10 cellular contexts compared by ENCODE assay signal in genomic region chr1:149848811-149849210, GRCh38. TPM values are rescaled to one million over a fixed set of nuclear protein-coding genes. Genes with fewer than 3 reads are reported as not detected.
A peak's percentile ranks its signal among the peaks of the same experiment; 100 is the strongest.
DNase-seq lines count a peak whose midpoint lies in the region; ATAC-seq and TF ChIP-seq lines count a peak whose summit lies in the region.
"Had no signal": no experiment of that assay in that cellular context is flagged by ENCODE, and none has a peak within 500 bp of the region (broad histone marks: within the 10 kb centered on the region; RNA-seq: fewer than 3 reads in every experiment).

No MANE protein-coding gene starts in this region.

- DNase-seq in NCI-H1105 treated with DMSO at 0.1 percent for 48 hours (lab: John Stamatoyannopoulos, UW), result peak; percentile 25
- no peak for DNase-seq in NCI-H1105 (lab: John Stamatoyannopoulos, UW)
- DNase-seq in OCI-LY7 (ENCODE audit: low spot score), result peak; percentile 55
- DNase-seq in esophagus squamous epithelium (lab: John Stamatoyannopoulos, UW), result no peak
- DNase-seq in retinal pigment epithelial cell (ENCODE audit: low read depth), result no peak
- no peak for DNase-seq in testis
- DNase-seq: C1 segment of cervical spinal cord had no signal

- H3K79me2 ChIP-seq in OCI-LY7 (ENCODE audit: insufficient read depth, low read depth, low read length), result peaks cover 64% of the 10 kb centered on the region

- H3K9me3 ChIP-seq in OCI-LY7 (ENCODE audit: low read length) (no peaks in the 10 kb centered on the region), esophagus squamous epithelium (no peaks in the 10 kb centered on the region), testis (no peaks in the 10 kb centered on the region)

- intact Hi-C loops in OCI-LY7 (cut with micrococcal nuclease; ENCODE audit: unreplicated experiment) (no loop called here), esophagus squamous epithelium (cut with DNase I) (no loop called here), testis (cut with DNase I; ENCODE audit: low total_unique reads) (no loop called here)

- 8 to 11% methylated on average over 2 of the region's 2 CpGs for WGBS in esophagus squamous epithelium, 2 donors
- 18 to 26% methylated on average over 2 of the region's 2 CpGs for WGBS in testis, 2 donors

- H3K36me3 ChIP-seq in OCI-LY7 (ENCODE audit: insufficient read depth, low read length) (peaks cover 49% of the 10 kb centered on the region), esophagus squamous epithelium (peaks cover 0 to 5% (median 0%) of the 10 kb centered on the region in 3 donors), testis (ENCODE audit: low read depth, missing control alignments) (no peaks in the 10 kb centered on the region)

- TF ChIP-seq POLR2A in esophagus squamous epithelium (IDR thresholded peaks at IDR 0.05) (no peak), testis (IDR thresholded peaks at IDR 0.05) (no peak)

- CTCF ChIA-PET in OCI-LY7 (lab: Charles Lee; ENCODE audit: unreplicated experiment), result no interaction called here

- H3K27ac ChIP-seq in OCI-LY7 (ENCODE audit: low read depth, low read length, poor library complexity, severe bottlenecking) (peak overlapping the region; percentile 87), esophagus squamous epithelium (peak overlapping the region in 3 of 4 donors; percentile 36 to 90 (median 88)), testis (no peak overlapping the region)

- BruUV-seq in OCI-LY7 (replicated peaks; lab: Mats Ljungman, UMichigan), result no TSS peak

- peak overlapping the region; percentile 96 for H3K4me3 ChIP-seq in OCI-LY7 (ENCODE audit: low read depth, low read length, poor library complexity, severe bottlenecking)
- peak overlapping the region in 3 of 4 donors; percentile 49 to 68 (median 50) for H3K4me3 ChIP-seq in esophagus squamous epithelium
- H3K4me3 ChIP-seq in retinal pigment epithelial cell (ENCODE audit: low read length), result peak overlapping the region; percentile 67
- no peak overlapping the region for H3K4me3 ChIP-seq in testis

- no peaks in the 10 kb centered on the region for H4K20me1 ChIP-seq in OCI-LY7 (ENCODE audit: insufficient read depth, low read length)

- no peaks in the 10 kb centered on the region for H3K9me2 ChIP-seq in OCI-LY7 (ENCODE audit: insufficient read depth, low read length)

- H3K27me3 ChIP-seq in esophagus squamous epithelium, result no peaks in the 10 kb centered on the region
- no peaks in the 10 kb centered on the region for H3K27me3 ChIP-seq in testis

- H2AFZ ChIP-seq in OCI-LY7 (ENCODE audit: low read length), result no peak overlapping the region

- POLR2A ChIA-PET in OCI-LY7 (lab: Charles Lee), result interaction anchor here (0.7 to 2.6 kb wide), 3 partner anchors 38 to 283 kb away, joined by 3 to 37 read pairs (median 4); partner anchors contain the start of gene SF3B4

- TF ChIP-seq CTCF in OCI-LY7 (conservative IDR thresholded peaks at IDR 0.05; ENCODE audit: low read length) (no peak), esophagus squamous epithelium (IDR thresholded peaks at IDR 0.05) (no peak), retinal pigment epithelial cell (conservative IDR thresholded peaks at IDR 0.05; ENCODE audit: low read depth, low read length) (no peak), testis (IDR thresholded peaks at IDR 0.05) (no peak)

- H3K4me1 ChIP-seq in OCI-LY7 (ENCODE audit: insufficient read depth, low read length, poor library complexity, severe bottlenecking) (peaks cover 40% of the 10 kb centered on the region), esophagus squamous epithelium (peaks cover 9 to 56% (median 44%) of the 10 kb centered on the region in 3 donors), testis (peaks cover 17% of the 10 kb centered on the region)

- ATAC-seq in GM21825 (IDR thresholded peaks at IDR 0.05; ENCODE audit: unreplicated experiment), result no peak
- no peak for ATAC-seq in GM21737 (IDR thresholded peaks at IDR 0.05; ENCODE audit: unreplicated experiment)
- ATAC-seq: esophagus mucosa had no signal

- H3K4me2 ChIP-seq in OCI-LY7 (ENCODE audit: low read length), result peak overlapping the region; percentile 89

RNA-seq across cellular contexts. Expression of gene BOLA1, which starts 50.6 kb away (rescaled TPM):
- 9.4 and 9.6 TPM in 2 replicates for total RNA-seq in OCI-LY7 (2014; rRNA removed; shearing (Covaris generic))
- total RNA-seq in OCI-LY7 (2022) (9.4 and 10.2 TPM in 2 replicates), esophagus squamous epithelium (10 to 100 TPM; 11.0 to 31.7 (median 23.4) TPM), testis (10 to 100 TPM; 30.6 to 33.5 TPM)
- polyA plus RNA-seq in testis (ENCODE audit: insufficient read depth, low read depth, low replicate concordance), result 16.7 TPM

Comparison
In these comparisons a context has a peak if more than half of its experiments do, and no peak if none do; other contexts are left out.
1. DNase-seq: peak in NCI-H1105 treated with DMSO at 0.1 percent for 48 hours (single experiment) and OCI-LY7 (single experiment); none in NCI-H1105 (single experiment), esophagus squamous epithelium (single experiment), retinal pigment epithelial cell (single experiment) and testis (single experiment).
2. H3K27ac ChIP-seq: peak in OCI-LY7 (single experiment) and esophagus squamous epithelium (3 of 4); none in testis (0 of 2).
3. H3K4me3 ChIP-seq: peak in OCI-LY7 (single experiment), esophagus squamous epithelium (3 of 4) and retinal pigment epithelial cell (single experiment); none in testis (0 of 2).